14 cellular contexts compared by ENCODE assay signal in the genomic region with DNA sequence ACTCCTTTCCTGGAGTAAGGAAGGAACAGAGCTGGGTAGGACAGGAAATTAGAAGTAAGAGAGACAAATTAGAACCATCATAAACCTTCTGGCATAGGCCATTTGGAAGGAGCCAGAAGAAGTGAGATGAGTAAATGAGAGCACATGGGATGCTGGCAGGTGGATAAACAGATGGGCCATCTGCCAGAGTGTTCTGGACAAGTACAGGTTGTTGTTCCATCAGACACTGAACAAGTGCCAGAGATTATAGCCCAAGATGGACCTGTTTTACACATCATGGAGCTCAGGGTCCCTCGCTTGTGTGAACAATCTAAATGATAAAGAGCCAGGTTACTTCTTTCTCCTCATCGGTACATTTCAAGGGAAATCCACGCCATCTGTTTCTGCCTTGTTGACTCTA.
"Had no signal": no experiment of that assay in that cellular context is flagged by ENCODE, and none has a peak within 500 bp of the region (broad histone marks: within the 10 kb centered on the region; RNA-seq: fewer than 3 reads in every experiment).

No MANE protein-coding gene starts in this region.

- H3K4me1 ChIP-seq: gastrocnemius medialis, lower lobe of right lung, prostate gland, tibial artery, uterus had no signal

- DNase-seq: activated CD4-positive, CD25-positive, alpha-beta regulatory T cell treated with anti-CD3 and anti-CD28 coated beads, Interleukin-2, amount 50 U/mL, for 72 hours; activated naive CD8-positive, alpha-beta T cell treated with anti-CD3 and anti-CD28 coated beads, Interleukin-2, amount 10 ng/mL, durations not matched to agents 7 days and 5 days; central memory CD4-positive, alpha-beta T cell; effector CD8-positive, alpha-beta T cell; gastrocnemius medialis; left cardiac atrium; lower lobe of right lung; right cardiac atrium; stimulated activated CD4-positive, alpha-beta T cell treated with anti-CD3 and anti-CD28 coated beads, Interleukin-4, amount 100 ng/mL, for 24 hours; stimulated activated naive CD4-positive, alpha-beta T cell; tibial artery; uterus had no signal

- H3K27me3 ChIP-seq: gastrocnemius medialis, tibial artery, uterus had no signal

- H3K4me3 ChIP-seq: gastrocnemius medialis, lower lobe of right lung, prostate gland, skin epidermis, tibial artery, uterus had no signal

- H3K36me3 ChIP-seq: gastrocnemius medialis, lower lobe of right lung, prostate gland, tibial artery, uterus had no signal

- ATAC-seq: gastrocnemius medialis, left cardiac atrium, lower lobe of right lung, right cardiac atrium had no signal

- H3K9me3 ChIP-seq: gastrocnemius medialis, lower lobe of right lung, prostate gland, tibial artery, uterus had no signal
